ENCODE assay signal across 8 cellular contexts in genomic region chr15:82044373-82045178, GRCh38. TPM values are rescaled to one million over a fixed set of nuclear protein-coding genes. Genes with fewer than 3 reads are reported as not detected.
DNase-seq lines count a peak whose midpoint lies in the region; ATAC-seq and TF ChIP-seq lines count a peak whose summit lies in the region.

No MANE protein-coding gene starts in this region.

- H3K9me3 ChIP-seq in OCI-LY3 (ENCODE audit: insufficient read depth, low read length) (no peaks in the 10 kb centered on the region), ovary (no peaks in the 10 kb centered on the region)

- TF ChIP-seq EP300 in ovary (IDR thresholded peaks at IDR 0.05), result no peak

- no peaks in the 10 kb centered on the region for H3K9me3 Mint-ChIP-seq in activated naive CD8-positive, alpha-beta T cell treated with anti-CD3 and anti-CD28 coated beads for 36 hours

- peak overlapping the region; percentile 89 for H3K4me3 ChIP-seq in OCI-LY3 (ENCODE audit: low read length)
- H3K4me3 ChIP-seq in ovary, result peak overlapping the region; percentile 78

- H2AFZ ChIP-seq in OCI-LY3 (ENCODE audit: low read depth, low read length), result 0 out of 2 replicates have a peak overlapping the region, but pooled peaks have one; percentile 78

- DNase-seq in activated CD4-positive, CD25-positive, alpha-beta regulatory T cell treated with anti-CD3 and anti-CD28 coated beads, Interleukin-2, amount 50 U/mL, for 72 hours, result peak; percentile 32
- DNase-seq in activated CD4-positive, CD25-positive, alpha-beta regulatory T cell (lab: John Stamatoyannopoulos, UW), result no peak
- peak; percentile 33 for DNase-seq in activated naive CD8-positive, alpha-beta T cell treated with anti-CD3 and anti-CD28 coated beads for 36 hours
- DNase-seq in head of caudate nucleus (peak in 37 of 42 donors; percentile 23 to 68 (median 45)), ovary (peak; percentile 30 to 68 (median 53))

- no peak overlapping the region for H3K27ac ChIP-seq in OCI-LY3 (ENCODE audit: low read length)
- peak overlapping the region; percentile 90 to 91 for H3K27ac ChIP-seq in ovary

- intact Hi-C loops in head of caudate nucleus (cut with DNase I), result loop anchor here (5.0 to 10.0 kb wide), 3 partner anchors 90 to 562 kb away; no protein-coding TSS in a partner anchor
- intact Hi-C loops in ovary (cut with DNase I), result no loop called here

- H3K9ac ChIP-seq in OCI-LY3 (ENCODE audit: low read length), result peak overlapping the region; percentile 80

- H3K27ac Mint-ChIP-seq in activated naive CD8-positive, alpha-beta T cell treated with anti-CD3 and anti-CD28 coated beads for 36 hours, result no peak overlapping the region

- peaks cover 18% of the 10 kb centered on the region for H3K27me3 ChIP-seq in OCI-LY3 (ENCODE audit: low read depth, low read length)
- no peaks in the 10 kb centered on the region for H3K27me3 ChIP-seq in ovary

- peak overlapping the region; percentile 75 for H3K4me2 ChIP-seq in OCI-LY3 (ENCODE audit: low read length)

- 0 to 1% (median 1%) methylated on average over 42 to 54 of the region's 54 CpGs for WGBS in ovary, 3 donors

- no peaks in the 10 kb centered on the region for H3K36me3 Mint-ChIP-seq in activated naive CD8-positive, alpha-beta T cell treated with anti-CD3 and anti-CD28 coated beads for 36 hours

- peaks cover 33% of the 10 kb centered on the region for H3K27me3 Mint-ChIP-seq in activated naive CD8-positive, alpha-beta T cell treated with anti-CD3 and anti-CD28 coated beads for 36 hours

- TF ChIP-seq CTCF in OCI-LY3 (IDR thresholded peaks at IDR 0.05; ENCODE audit: low read depth, low read length) (no peak), ovary (IDR thresholded peaks at IDR 0.05) (no peak)

- no peak for TF ChIP-seq POLR2A in ovary (IDR thresholded peaks at IDR 0.05)

- H3K4me3 Mint-ChIP-seq in activated naive CD8-positive, alpha-beta T cell treated with anti-CD3 and anti-CD28 coated beads for 36 hours, result peak overlapping the region; percentile 82

- no peaks in the 10 kb centered on the region for H4K20me1 ChIP-seq in OCI-LY3 (ENCODE audit: insufficient read depth, low read length)

- H3K4me1 ChIP-seq in OCI-LY3 (ENCODE audit: low read length) (peaks cover 18% of the 10 kb centered on the region), ovary (ENCODE audit: insufficient read depth) (peaks cover 15% of the 10 kb centered on the region)

- H3K36me3 ChIP-seq in OCI-LY3 (replicated peaks; ENCODE audit: low read depth, low read length) (no peaks in the 10 kb centered on the region), ovary (no peaks in the 10 kb centered on the region)

- H3K79me2 ChIP-seq in OCI-LY3 (ENCODE audit: low read length), result no peaks in the 10 kb centered on the region

- H3K4me1 Mint-ChIP-seq in activated naive CD8-positive, alpha-beta T cell treated with anti-CD3 and anti-CD28 coated beads for 36 hours, result peaks cover 7% of the 10 kb centered on the region

- no peak for ATAC-seq in HG03045 (IDR thresholded peaks at IDR 0.05; ENCODE audit: unreplicated experiment)
- ATAC-seq in GM21529 (IDR thresholded peaks at IDR 0.05; ENCODE audit: unreplicated experiment), result no peak

RNA-seq across cellular contexts. Expression of gene MEX3B, which starts 1.2 kb away (rescaled TPM):
- total RNA-seq in activated naive CD8-positive, alpha-beta T cell treated with anti-CD3 and anti-CD28 coated beads for 36 hours, result under 1 TPM; 0.33 to 0.40 TPM
- 1 to 10 TPM; 2.4 to 8.1 (median 3.9) TPM for total RNA-seq in ovary
- 1 to 10 TPM; 5.2 to 7.6 TPM for polyA plus RNA-seq in ovary

Comparison
In these comparisons a context has a peak if more than half of its experiments do, and no peak if none do; other contexts are left out.
1. DNase-seq: peak in activated CD4-positive, CD25-positive, alpha-beta regulatory T cell treated with anti-CD3 and anti-CD28 coated beads, Interleukin-2, amount 50 U/mL, for 72 hours (single experiment), activated naive CD8-positive, alpha-beta T cell treated with anti-CD3 and anti-CD28 coated beads for 36 hours (single experiment), head of caudate nucleus (37 of 42) and ovary (5 of 5); none in activated CD4-positive, CD25-positive, alpha-beta regulatory T cell (0 of 4).